ENCODE assay signal across 3 cellular contexts in genomic region chr18:73218293-73218692, GRCh38.
"Had no signal": no experiment of that assay in that cellular context is flagged by ENCODE, and none has a peak within 500 bp of the region (broad histone marks: within the 10 kb centered on the region; RNA-seq: fewer than 3 reads in every experiment).

No MANE protein-coding gene starts in this region.

- H3K4me3 ChIP-seq: GM12878 had no signal

- ATAC-seq: GM12878 had no signal

- DNase-seq: GDM1, GF-D8 had no signal
